In the genomic region with DNA sequence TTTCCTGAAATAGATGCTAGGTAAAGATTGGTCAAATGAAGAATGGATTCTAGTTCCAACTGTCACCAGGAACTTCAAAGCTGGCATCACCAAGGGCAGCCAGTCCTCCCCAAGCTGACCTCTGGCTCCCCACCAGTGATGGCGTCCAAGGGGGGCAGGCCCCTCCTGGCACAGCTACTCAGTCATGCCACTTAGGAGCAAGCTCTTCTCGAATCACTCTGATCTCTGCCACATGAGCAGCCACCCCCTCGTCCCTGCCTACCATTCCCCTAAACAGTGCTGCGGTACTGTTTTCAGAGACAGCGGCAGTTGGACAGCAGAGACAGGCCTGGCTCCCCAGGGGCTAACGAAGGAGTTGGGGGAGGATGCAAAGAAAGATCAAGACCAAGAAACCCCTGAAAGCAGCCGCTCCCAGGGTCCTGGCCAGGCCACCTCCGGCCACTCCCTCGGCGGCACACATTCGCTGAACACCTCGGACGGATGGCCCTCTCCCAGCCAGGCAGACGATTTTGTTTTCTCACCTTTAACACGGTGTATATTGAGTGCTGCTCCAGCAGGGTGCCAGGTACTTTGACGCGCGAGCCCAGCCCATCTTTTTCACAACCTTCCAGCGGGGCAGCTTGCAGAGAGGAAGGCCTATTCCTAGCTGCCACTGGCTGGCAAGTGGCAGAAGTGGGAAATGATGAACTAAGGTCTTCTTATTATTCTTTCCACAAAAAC, we compare ENCODE assay signal across 23 cellular contexts. TPM values are rescaled to one million over a fixed set of nuclear protein-coding genes. Genes with fewer than 3 reads are reported as not detected.
DNase-seq lines count a peak whose midpoint lies in the region; ATAC-seq and TF ChIP-seq lines count a peak whose summit lies in the region.
"Had no signal": no experiment of that assay in that cellular context is flagged by ENCODE, and none has a peak within 500 bp of the region (broad histone marks: within the 10 kb centered on the region; RNA-seq: fewer than 3 reads in every experiment).

No MANE protein-coding gene starts in this region.

- H3K4me3 ChIP-seq in HEK293 (ENCODE audit: low read depth, low read length), result no peak overlapping the region
- H3K4me3 ChIP-seq: coronary artery, SJSA1 had no signal

- H3K9me3 ChIP-seq in HEK293 (ENCODE audit: control insufficient read depth, insufficient read depth, low read depth, low read length), result no peaks in the 10 kb centered on the region
- H3K9me3 ChIP-seq: SJSA1 had no signal

- CTCF ChIA-PET in HEK293 (lab: Yijun Ruan, JAX), result interaction anchor here (0.5 kb wide), 1 partner anchor 166 kb away, joined by 3 read pairs; no protein-coding TSS in a partner anchor

- no peaks in the 10 kb centered on the region for H3K36me3 ChIP-seq in HEK293 (ENCODE audit: control insufficient read depth in 2 of 2, insufficient read depth in 1 of 2, low read length in 2 of 2)
- H3K36me3 ChIP-seq: SJSA1 had no signal

- H3K36me3 Mint-ChIP-seq in stimulated activated naive B cell treated with anti-CD40 and anti-IgM and Interleukin-4, amounts not matched to agents 10 μg/mL and 1 μg/mL and 100 μg/mL, for 72 hours, result peaks cover 8 to 9% of the 10 kb centered on the region in 2 donors
- H3K36me3 Mint-ChIP-seq in progenitor cell of endocrine pancreas (ENCODE audit: insufficient read depth), result no peaks in the 10 kb centered on the region
- H3K36me3 Mint-ChIP-seq: mesothelial cell of epicardium; stimulated activated effector memory CD8-positive, alpha-beta T cell treated with anti-CD3 and anti-CD28 coated beads, Interleukin-12 subunit alpha, Interleukin-12 subunit beta, amount 100 ng/mL, for 72 hours had no signal

- H3K27ac Mint-ChIP-seq in stimulated activated naive B cell treated with anti-CD40 and anti-IgM and Interleukin-4, amounts not matched to agents 10 μg/mL and 1 μg/mL and 100 μg/mL, for 72 hours, result peak overlapping the region; percentile 44
- no peak overlapping the region for H3K27ac Mint-ChIP-seq in progenitor cell of endocrine pancreas
- H3K27ac Mint-ChIP-seq: activated naive CD8-positive, alpha-beta T cell treated with anti-CD3 and anti-CD28 coated beads, Interleukin-2, amount 10 ng/mL, durations not matched to agents 7 days and 5 days; IgD-negative memory B cell; mesothelial cell of epicardium; stimulated activated effector memory CD8-positive, alpha-beta T cell treated with anti-CD3 and anti-CD28 coated beads, Interleukin-12 subunit alpha, Interleukin-12 subunit beta, amount 100 ng/mL, for 72 hours had no signal

- TF ChIP-seq CTCF in HEK293 (tag by site-specific recombination; IDR thresholded peaks at IDR 0.05) (no peak), progenitor cell of endocrine pancreas (IDR thresholded peaks at IDR 0.05; ENCODE audit: unreplicated experiment) (no peak)

- H3K4me1 ChIP-seq in HEK293 (ENCODE audit: control insufficient read depth, insufficient read depth, low read length), result no peaks in the 10 kb centered on the region

- no peaks in the 10 kb centered on the region for H3K27me3 Mint-ChIP-seq in stimulated activated naive B cell treated with anti-CD40 and anti-IgM and Interleukin-4, amounts not matched to agents 10 μg/mL and 1 μg/mL and 100 μg/mL, for 72 hours
- H3K27me3 Mint-ChIP-seq in progenitor cell of endocrine pancreas, result peaks cover 7% of the 10 kb centered on the region
- H3K27me3 Mint-ChIP-seq: activated naive CD8-positive, alpha-beta T cell treated with anti-CD3 and anti-CD28 coated beads, Interleukin-2, amount 10 ng/mL, durations not matched to agents 7 days and 5 days had no signal

- POLR2A ChIA-PET in HEK293 (lab: Yijun Ruan, JAX), result no interaction called here

- DNase-seq in NCI-H510A treated with DMSO at 0.1 percent for 48 hours (lab: John Stamatoyannopoulos, UW) (peak; percentile 41), NCI-H510A (lab: John Stamatoyannopoulos, UW) (no peak), iPS-NIHi11 (ENCODE audit: low spot score) (peak; percentile 41), progenitor cell of endocrine pancreas (ENCODE audit: low spot score, unreplicated experiment) (no peak)
- DNase-seq in stimulated activated naive B cell treated with anti-CD40 and anti-IgM and Interleukin-4, amounts not matched to agents 10 μg/mL and 1 μg/mL and 100 μg/mL, for 72 hours, result no peak
- no peak for DNase-seq in activated effector memory CD4-positive, alpha-beta T cell treated with Interleukin-2 at 50 U/mL for 16 hours
- DNase-seq: activated CD4-positive, alpha-beta T cell treated with anti-CD3 and anti-CD28 coated beads for 4 hours; activated CD8-positive, alpha-beta T cell treated with anti-CD3 and anti-CD28 coated beads, Interleukin-2, amount 10 ng/mL, durations not matched to agents 7 days and 5 days; activated gamma-delta T cell; activated naive CD8-positive, alpha-beta T cell treated with anti-CD3 and anti-CD28 coated beads, Interleukin-2, amount 10 ng/mL, durations not matched to agents 7 days and 5 days; effector memory CD4-positive, alpha-beta T cell; GOT3; NCI-H1092; NCI-H1694; NCI-H2171 treated with DMSO at 0.1 percent for 48 hours; T-helper 9 cell had no signal

- no peak overlapping the region for H3K4me3 Mint-ChIP-seq in stimulated activated naive B cell treated with anti-CD40 and anti-IgM and Interleukin-4, amounts not matched to agents 10 μg/mL and 1 μg/mL and 100 μg/mL, for 72 hours
- no peak overlapping the region for H3K4me3 Mint-ChIP-seq in progenitor cell of endocrine pancreas (ENCODE audit: low read depth)
- H3K4me3 Mint-ChIP-seq: activated CD8-positive, alpha-beta T cell treated with anti-CD3 and anti-CD28 coated beads, Interleukin-2, amount 10 ng/mL, durations not matched to agents 7 days and 5 days; activated naive CD8-positive, alpha-beta T cell treated with anti-CD3 and anti-CD28 coated beads, Interleukin-2, amount 10 ng/mL, durations not matched to agents 7 days and 5 days; IgD-negative memory B cell; mesothelial cell of epicardium; stimulated activated effector memory CD8-positive, alpha-beta T cell treated with anti-CD3 and anti-CD28 coated beads, Interleukin-12 subunit alpha, Interleukin-12 subunit beta, amount 100 ng/mL, for 72 hours had no signal

- no peak for ATAC-seq in stimulated activated naive B cell treated with anti-CD40 and anti-IgM and Interleukin-4, amounts not matched to agents 10 μg/mL and 1 μg/mL and 100 μg/mL, for 72 hours (replicated peaks)
- ATAC-seq in GM18505 (IDR thresholded peaks at IDR 0.05; ENCODE audit: unreplicated experiment), result no peak
- ATAC-seq: activated CD8-positive, alpha-beta T cell treated with anti-CD3 and anti-CD28 coated beads, Interleukin-2, amount 10 ng/mL, durations not matched to agents 7 days and 5 days; stimulated activated effector memory CD8-positive, alpha-beta T cell treated with anti-CD3 and anti-CD28 coated beads, Interleukin-12 subunit alpha, Interleukin-12 subunit beta, amount 100 ng/mL, for 72 hours had no signal

- H3K27ac ChIP-seq in HEK293 (ENCODE audit: extremely low read depth, low read depth, low read length), result no peak overlapping the region
- H3K27ac ChIP-seq: coronary artery, SJSA1 had no signal

- H3K9me3 Mint-ChIP-seq in stimulated activated naive B cell treated with anti-CD40 and anti-IgM and Interleukin-4, amounts not matched to agents 10 μg/mL and 1 μg/mL and 100 μg/mL, for 72 hours, result no peaks in the 10 kb centered on the region
- H3K9me3 Mint-ChIP-seq in progenitor cell of endocrine pancreas (ENCODE audit: low read depth), result no peaks in the 10 kb centered on the region
- H3K9me3 Mint-ChIP-seq: activated naive CD8-positive, alpha-beta T cell treated with anti-CD3 and anti-CD28 coated beads, Interleukin-2, amount 10 ng/mL, durations not matched to agents 7 days and 5 days; IgD-negative memory B cell; mesothelial cell of epicardium; stimulated activated effector memory CD8-positive, alpha-beta T cell treated with anti-CD3 and anti-CD28 coated beads, Interleukin-12 subunit alpha, Interleukin-12 subunit beta, amount 100 ng/mL, for 72 hours had no signal

- peaks cover 1 to 4% of the 10 kb centered on the region in 2 donors for H3K4me1 Mint-ChIP-seq in stimulated activated naive B cell treated with anti-CD40 and anti-IgM and Interleukin-4, amounts not matched to agents 10 μg/mL and 1 μg/mL and 100 μg/mL, for 72 hours
- H3K4me1 Mint-ChIP-seq in progenitor cell of endocrine pancreas (ENCODE audit: low read depth), result no peaks in the 10 kb centered on the region

- no peak for TF ChIP-seq POLR2A in GM18505 (IDR thresholded peaks at IDR 0.05; ENCODE audit: borderline replicate concordance, extremely low read depth, insufficient read depth, insufficient read length)

TF ChIP-seq in HEK293, 187 proteins besides CTCF, POLR2A, EP300 and RAD21 (continues in another document):
- TF ChIP-seq ELK4 (IDR thresholded peaks at IDR 0.05; ENCODE audit: borderline replicate concordance, low read depth, low read length) (no peak), HOXA7 (CRISPR knock-in tag; IDR thresholded peaks at IDR 0.05; ENCODE audit: borderline replicate concordance) (no peak), ZNF571 (tag by site-specific recombination; IDR thresholded peaks at IDR 0.05) (no peak), ZNF48 (tag by site-specific recombination; IDR thresholded peaks at IDR 0.05) (no peak), ZNF610 (tag by site-specific recombination; IDR thresholded peaks at IDR 0.05; ENCODE audit: borderline replicate concordance) (no peak), ZNF449 (tag by site-specific recombination; IDR thresholded peaks at IDR 0.05) (peak; percentile 93), GLIS2 (tag by site-specific recombination; IDR thresholded peaks at IDR 0.05) (0 out of 2 replicates have a peak, but pooled peaks have one; percentile 36), KLF10 (tag by site-specific recombination; IDR thresholded peaks at IDR 0.05) (no peak)

RNA-seq across cellular contexts. Expression of gene ARL6IP4, which starts 47.4 kb away (rescaled TPM):
- 122 and 127 TPM in 2 replicates for total RNA-seq in progenitor cell of endocrine pancreas

RNA-seq across cellular contexts. Expression of gene OGFOD2, which starts 52.8 kb away (rescaled TPM):
- 16.1 and 16.8 TPM in 2 replicates for total RNA-seq in progenitor cell of endocrine pancreas

Comparison
In these comparisons a context has a peak if more than half of its experiments do, and no peak if none do; other contexts are left out.
1. DNase-seq: peak in NCI-H510A treated with DMSO at 0.1 percent for 48 hours (single experiment) and iPS-NIHi11 (single experiment); none in NCI-H510A (single experiment), stimulated activated naive B cell treated with anti-CD40 and anti-IgM and Interleukin-4, amounts not matched to agents 10 μg/mL and 1 μg/mL and 100 μg/mL, for 72 hours (single experiment), progenitor cell of endocrine pancreas (single experiment) and activated effector memory CD4-positive, alpha-beta T cell treated with Interleukin-2 at 50 U/mL for 16 hours (single experiment).